In genomic region chr6:87198022-87198421, GRCh38 we compare ENCODE assay signal across 1 cellular context.
TF ChIP-seq lines count a peak whose summit lies in the region.

No MANE protein-coding gene starts in this region.

TF ChIP-seq in HEK293, 187 proteins besides CTCF, POLR2A, EP300 and RAD21 (continued from another document):
- TF ChIP-seq ZBTB11 (tag by site-specific recombination; conservative IDR thresholded peaks at IDR 0.05; ENCODE audit: low read depth): peak; percentile 68
- 0 out of 2 replicates have a peak, but pooled peaks have one; percentile 26 for TF ChIP-seq AEBP2 (tag by site-specific recombination; IDR thresholded peaks at IDR 0.05; ENCODE audit: borderline replicate concordance)
- TF ChIP-seq ZNF560 (tag by site-specific recombination; IDR thresholded peaks at IDR 0.05; ENCODE audit: borderline replicate concordance): peak; percentile 40; the same call in 1 of the 2 replicates
- TF ChIP-seq ZBTB8A (tag by site-specific recombination; IDR thresholded peaks at IDR 0.05): peak; percentile 57; the same call in 1 of the 2 replicates
- TF ChIP-seq ZNF791 (tag by site-specific recombination; IDR thresholded peaks at IDR 0.05): 0 out of 2 replicates have a peak, but pooled peaks have one; percentile 52
- peak; percentile 18 for TF ChIP-seq ZNF529 (tag by site-specific recombination; IDR thresholded peaks at IDR 0.05; ENCODE audit: insufficient replicate concordance)
- peak; percentile 84 for TF ChIP-seq ZNF518A (tag by site-specific recombination; conservative IDR thresholded peaks at IDR 0.05; ENCODE audit: low read depth)
- 0 out of 2 replicates have a peak, but pooled peaks have one; percentile 12 for TF ChIP-seq GLI2 (tag by site-specific recombination; IDR thresholded peaks at IDR 0.05; ENCODE audit: borderline replicate concordance, low read depth)
- 0 out of 2 replicates have a peak, but pooled peaks have one; percentile 29 for TF ChIP-seq ZNF404 (tag by site-specific recombination; IDR thresholded peaks at IDR 0.05)
- TF ChIP-seq ZNF558 (tag by site-specific recombination; IDR thresholded peaks at IDR 0.05): 0 out of 2 replicates have a peak, but pooled peaks have one; percentile 26
- peak; percentile 66; the same call in 1 of the 2 replicates for TF ChIP-seq REST (tag by site-specific recombination; IDR thresholded peaks at IDR 0.05)
- peak; percentile 71; the same call in 1 of the 2 replicates for TF ChIP-seq ZNF433 (tag by site-specific recombination; IDR thresholded peaks at IDR 0.05; ENCODE audit: low read depth)
- peak; percentile 53; the same call in 1 of the 2 replicates for TF ChIP-seq ZNF664 (tag by site-specific recombination; IDR thresholded peaks at IDR 0.05)
- peak; percentile 71 for TF ChIP-seq ZNF555 (tag by site-specific recombination; conservative IDR thresholded peaks at IDR 0.05)
- TF ChIP-seq ZNF580 (tag by site-specific recombination; IDR thresholded peaks at IDR 0.05): peak; percentile 62; the same call in 1 of the 2 replicates
- peak; percentile 82 for TF ChIP-seq ZNF140 (tag by site-specific recombination; IDR thresholded peaks at IDR 0.05)
- TF ChIP-seq ZNF138 (tag by site-specific recombination; IDR thresholded peaks at IDR 0.05; ENCODE audit: borderline replicate concordance): peak; percentile 43; the same call in 1 of the 2 replicates
- peak; percentile 49; the same call in 1 of the 2 replicates for TF ChIP-seq ZNF202 (tag by site-specific recombination; IDR thresholded peaks at IDR 0.05; ENCODE audit: borderline replicate concordance)
